1 cellular context compared by ENCODE assay signal in genomic region chr11:74018331-74019005, GRCh38.
TF ChIP-seq lines count a peak whose summit lies in the region.

No MANE protein-coding gene starts in this region.

TF ChIP-seq in HepG2, 621 proteins besides CTCF, POLR2A, EP300 and RAD21 (continued from another document and continues in another):
- TF ChIP-seq, protein P1, sequence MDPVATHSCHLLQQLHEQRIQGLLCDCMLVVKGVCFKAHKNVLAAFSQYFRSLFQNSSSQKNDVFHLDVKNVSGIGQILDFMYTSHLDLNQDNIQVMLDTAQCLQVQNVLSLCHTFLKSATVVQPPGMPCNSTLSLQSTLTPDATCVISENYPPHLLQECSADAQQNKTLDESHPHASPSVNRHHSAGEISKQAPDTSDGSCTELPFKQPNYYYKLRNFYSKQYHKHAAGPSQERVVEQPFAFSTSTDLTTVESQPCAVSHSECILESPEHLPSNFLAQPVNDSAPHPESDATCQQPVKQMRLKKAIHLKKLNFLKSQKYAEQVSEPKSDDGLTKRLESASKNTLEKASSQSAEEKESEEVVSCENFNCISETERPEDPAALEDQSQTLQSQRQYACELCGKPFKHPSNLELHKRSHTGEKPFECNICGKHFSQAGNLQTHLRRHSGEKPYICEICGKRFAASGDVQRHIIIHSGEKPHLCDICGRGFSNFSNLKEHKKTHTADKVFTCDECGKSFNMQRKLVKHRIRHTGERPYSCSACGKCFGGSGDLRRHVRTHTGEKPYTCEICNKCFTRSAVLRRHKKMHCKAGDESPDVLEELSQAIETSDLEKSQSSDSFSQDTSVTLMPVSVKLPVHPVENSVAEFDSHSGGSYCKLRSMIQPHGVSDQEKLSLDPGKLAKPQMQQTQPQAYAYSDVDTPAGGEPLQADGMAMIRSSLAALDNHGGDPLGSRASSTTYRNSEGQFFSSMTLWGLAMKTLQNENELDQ (CRISPR knock-in tag; IDR thresholded peaks at IDR 0.05; ENCODE audit: borderline replicate concordance) = no peak
- no peak for TF ChIP-seq ZSCAN31 (CRISPR knock-in tag; IDR thresholded peaks at IDR 0.05; ENCODE audit: low read depth)
- TF ChIP-seq, protein P2, sequence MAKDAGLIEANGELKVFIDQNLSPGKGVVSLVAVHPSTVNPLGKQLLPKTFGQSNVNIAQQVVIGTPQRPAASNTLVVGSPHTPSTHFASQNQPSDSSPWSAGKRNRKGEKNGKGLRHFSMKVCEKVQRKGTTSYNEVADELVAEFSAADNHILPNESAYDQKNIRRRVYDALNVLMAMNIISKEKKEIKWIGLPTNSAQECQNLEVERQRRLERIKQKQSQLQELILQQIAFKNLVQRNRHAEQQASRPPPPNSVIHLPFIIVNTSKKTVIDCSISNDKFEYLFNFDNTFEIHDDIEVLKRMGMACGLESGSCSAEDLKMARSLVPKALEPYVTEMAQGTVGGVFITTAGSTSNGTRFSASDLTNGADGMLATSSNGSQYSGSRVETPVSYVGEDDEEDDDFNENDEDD (CRISPR knock-in tag; IDR thresholded peaks at IDR 0.05; ENCODE audit: borderline replicate concordance) = no peak
- no peak for TF ChIP-seq HMG20B (CRISPR knock-in tag; conservative IDR thresholded peaks at IDR 0.05)
- TF ChIP-seq TARDBP (CRISPR knock-in tag; IDR thresholded peaks at IDR 0.05) = peak; percentile 69; the same call in 1 of the 2 replicates
- peak; percentile 78 for TF ChIP-seq SAP130 (CRISPR knock-in tag; IDR thresholded peaks at IDR 0.05; ENCODE audit: low read depth)
- no peak for TF ChIP-seq ZNF703 (CRISPR knock-in tag; IDR thresholded peaks at IDR 0.05; ENCODE audit: borderline replicate concordance)
- no peak for TF ChIP-seq ZNF281 (CRISPR knock-in tag; IDR thresholded peaks at IDR 0.05; ENCODE audit: borderline replicate concordance)
- no peak for TF ChIP-seq TCF7 (IDR thresholded peaks at IDR 0.05; ENCODE audit: low read depth)
- TF ChIP-seq, protein P3, sequence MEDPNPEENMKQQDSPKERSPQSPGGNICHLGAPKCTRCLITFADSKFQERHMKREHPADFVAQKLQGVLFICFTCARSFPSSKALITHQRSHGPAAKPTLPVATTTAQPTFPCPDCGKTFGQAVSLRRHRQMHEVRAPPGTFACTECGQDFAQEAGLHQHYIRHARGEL (CRISPR knock-in tag; IDR thresholded peaks at IDR 0.05) = no peak
- no peak for TF ChIP-seq ZNF296 (CRISPR knock-in tag; conservative IDR thresholded peaks at IDR 0.05)
- TF ChIP-seq IRF2 (CRISPR knock-in tag; IDR thresholded peaks at IDR 0.05) = peak; percentile 92; the same call in 1 of the 2 replicates
- TF ChIP-seq CHD2 (IDR thresholded peaks at IDR 0.05; ENCODE audit: low read depth, low read length) = no peak
- no peak for TF ChIP-seq EHMT2 (IDR thresholded peaks at IDR 0.05; ENCODE audit: borderline replicate concordance, low read depth, low read length)
- TF ChIP-seq ZFX (CRISPR knock-in tag; IDR thresholded peaks at IDR 0.05; ENCODE audit: low read depth) = peak; percentile 78
- TF ChIP-seq, protein P4, sequence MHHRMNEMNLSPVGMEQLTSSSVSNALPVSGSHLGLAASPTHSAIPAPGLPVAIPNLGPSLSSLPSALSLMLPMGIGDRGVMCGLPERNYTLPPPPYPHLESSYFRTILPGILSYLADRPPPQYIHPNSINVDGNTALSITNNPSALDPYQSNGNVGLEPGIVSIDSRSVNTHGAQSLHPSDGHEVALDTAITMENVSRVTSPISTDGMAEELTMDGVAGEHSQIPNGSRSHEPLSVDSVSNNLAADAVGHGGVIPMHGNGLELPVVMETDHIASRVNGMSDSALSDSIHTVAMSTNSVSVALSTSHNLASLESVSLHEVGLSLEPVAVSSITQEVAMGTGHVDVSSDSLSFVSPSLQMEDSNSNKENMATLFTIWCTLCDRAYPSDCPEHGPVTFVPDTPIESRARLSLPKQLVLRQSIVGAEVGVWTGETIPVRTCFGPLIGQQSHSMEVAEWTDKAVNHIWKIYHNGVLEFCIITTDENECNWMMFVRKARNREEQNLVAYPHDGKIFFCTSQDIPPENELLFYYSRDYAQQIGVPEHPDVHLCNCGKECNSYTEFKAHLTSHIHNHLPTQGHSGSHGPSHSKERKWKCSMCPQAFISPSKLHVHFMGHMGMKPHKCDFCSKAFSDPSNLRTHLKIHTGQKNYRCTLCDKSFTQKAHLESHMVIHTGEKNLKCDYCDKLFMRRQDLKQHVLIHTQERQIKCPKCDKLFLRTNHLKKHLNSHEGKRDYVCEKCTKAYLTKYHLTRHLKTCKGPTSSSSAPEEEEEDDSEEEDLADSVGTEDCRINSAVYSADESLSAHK (CRISPR knock-in tag; IDR thresholded peaks at IDR 0.05; ENCODE audit: borderline replicate concordance) = no peak
- no peak for TF ChIP-seq GPBP1L1 (CRISPR knock-in tag; IDR thresholded peaks at IDR 0.05)
- TF ChIP-seq ZSCAN30 (CRISPR knock-in tag; IDR thresholded peaks at IDR 0.05) = no peak
- no peak for TF ChIP-seq SP1 (IDR thresholded peaks at IDR 0.05)
- TF ChIP-seq SP1 (CRISPR knock-in tag; IDR thresholded peaks at IDR 0.05) = no peak
- TF ChIP-seq ZNF33B (CRISPR knock-in tag; IDR thresholded peaks at IDR 0.05) = no peak
- 0 out of 2 replicates have a peak, but pooled peaks have one; percentile 11 for TF ChIP-seq HIVEP1 (CRISPR knock-in tag; IDR thresholded peaks at IDR 0.05)
- TF ChIP-seq DNMT3B (CRISPR knock-in tag; conservative IDR thresholded peaks at IDR 0.05) = no peak
- TF ChIP-seq ZNF792 (CRISPR knock-in tag; IDR thresholded peaks at IDR 0.05) = 0 out of 2 replicates have a peak, but pooled peaks have one; percentile 56
- 0 out of 2 replicates have a peak, but pooled peaks have one; percentile 57 for TF ChIP-seq ELF4 (CRISPR knock-in tag; IDR thresholded peaks at IDR 0.05; ENCODE audit: borderline replicate concordance)
- TF ChIP-seq ZNF614 (CRISPR knock-in tag; IDR thresholded peaks at IDR 0.05; ENCODE audit: borderline replicate concordance) = no peak
- TF ChIP-seq PHF8 (CRISPR knock-in tag; IDR thresholded peaks at IDR 0.05) = peak; percentile 57
- TF ChIP-seq ZNF431 (CRISPR knock-in tag; IDR thresholded peaks at IDR 0.05; ENCODE audit: borderline replicate concordance, low read depth) = no peak
- no peak for TF ChIP-seq ZNF776 (CRISPR knock-in tag; IDR thresholded peaks at IDR 0.05)
- TF ChIP-seq KAT2B (IDR thresholded peaks at IDR 0.05; ENCODE audit: borderline replicate concordance, low read depth, low read length) = no peak
- no peak for TF ChIP-seq SMARCE1 (IDR thresholded peaks at IDR 0.05; ENCODE audit: borderline replicate concordance)
- TF ChIP-seq, protein P5, sequence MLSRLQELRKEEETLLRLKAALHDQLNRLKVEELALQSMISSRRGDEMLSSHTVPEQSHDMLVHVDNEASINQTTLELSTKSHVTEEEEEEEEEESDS (CRISPR knock-in tag; IDR thresholded peaks at IDR 0.05; ENCODE audit: borderline replicate concordance) = no peak
- TF ChIP-seq HOXD1 (CRISPR knock-in tag; IDR thresholded peaks at IDR 0.05) = no peak
- TF ChIP-seq TEAD3 (CRISPR knock-in tag; optimal IDR thresholded peaks at IDR 0.05; ENCODE audit: borderline replicate concordance) = no peak
- TF ChIP-seq PHF5A (CRISPR knock-in tag; IDR thresholded peaks at IDR 0.05; ENCODE audit: low read depth, unreplicated experiment) = no peak
- TF ChIP-seq ZNF235 (CRISPR knock-in tag; IDR thresholded peaks at IDR 0.05; ENCODE audit: borderline replicate concordance) = no peak
- TF ChIP-seq ZNF160 (CRISPR knock-in tag; IDR thresholded peaks at IDR 0.05) = no peak
- TF ChIP-seq, protein P6, sequence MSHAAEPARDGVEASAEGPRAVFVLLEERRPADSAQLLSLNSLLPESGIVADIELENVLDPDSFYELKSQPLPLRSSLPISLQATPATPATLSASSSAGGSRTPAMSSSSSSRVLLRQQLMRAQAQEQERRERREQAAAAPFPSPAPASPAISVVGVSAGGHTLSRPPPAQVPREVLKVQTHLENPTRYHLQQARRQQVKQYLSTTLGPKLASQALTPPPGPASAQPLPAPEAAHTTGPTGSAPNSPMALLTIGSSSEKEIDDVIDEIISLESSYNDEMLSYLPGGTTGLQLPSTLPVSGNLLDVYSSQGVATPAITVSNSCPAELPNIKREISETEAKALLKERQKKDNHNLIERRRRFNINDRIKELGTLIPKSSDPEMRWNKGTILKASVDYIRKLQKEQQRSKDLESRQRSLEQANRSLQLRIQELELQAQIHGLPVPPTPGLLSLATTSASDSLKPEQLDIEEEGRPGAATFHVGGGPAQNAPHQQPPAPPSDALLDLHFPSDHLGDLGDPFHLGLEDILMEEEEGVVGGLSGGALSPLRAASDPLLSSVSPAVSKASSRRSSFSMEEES (CRISPR knock-in tag; IDR thresholded peaks at IDR 0.05) = no peak
- no peak for TF ChIP-seq TCF12 (IDR thresholded peaks at IDR 0.05)
- no peak for TF ChIP-seq TCF12 (CRISPR knock-in tag; IDR thresholded peaks at IDR 0.05)
- TF ChIP-seq ZNF557 (CRISPR knock-in tag; IDR thresholded peaks at IDR 0.05) = no peak
- TF ChIP-seq ZNF101 (CRISPR knock-in tag; IDR thresholded peaks at IDR 0.05; ENCODE audit: borderline replicate concordance, low read depth) = no peak
- TF ChIP-seq, protein P7, sequence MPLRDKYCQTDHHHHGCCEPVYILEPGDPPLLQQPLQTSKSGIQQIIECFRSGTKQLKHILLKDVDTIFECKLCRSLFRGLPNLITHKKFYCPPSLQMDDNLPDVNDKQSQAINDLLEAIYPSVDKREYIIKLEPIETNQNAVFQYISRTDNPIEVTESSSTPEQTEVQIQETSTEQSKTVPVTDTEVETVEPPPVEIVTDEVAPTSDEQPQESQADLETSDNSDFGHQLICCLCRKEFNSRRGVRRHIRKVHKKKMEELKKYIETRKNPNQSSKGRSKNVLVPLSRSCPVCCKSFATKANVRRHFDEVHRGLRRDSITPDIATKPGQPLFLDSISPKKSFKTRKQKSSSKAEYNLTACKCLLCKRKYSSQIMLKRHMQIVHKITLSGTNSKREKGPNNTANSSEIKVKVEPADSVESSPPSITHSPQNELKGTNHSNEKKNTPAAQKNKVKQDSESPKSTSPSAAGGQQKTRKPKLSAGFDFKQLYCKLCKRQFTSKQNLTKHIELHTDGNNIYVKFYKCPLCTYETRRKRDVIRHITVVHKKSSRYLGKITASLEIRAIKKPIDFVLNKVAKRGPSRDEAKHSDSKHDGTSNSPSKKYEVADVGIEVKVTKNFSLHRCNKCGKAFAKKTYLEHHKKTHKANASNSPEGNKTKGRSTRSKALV (CRISPR knock-in tag; IDR thresholded peaks at IDR 0.05) = 0 out of 2 replicates have a peak, but pooled peaks have one; percentile 47
- TF ChIP-seq ZNF33A (CRISPR knock-in tag; IDR thresholded peaks at IDR 0.05; ENCODE audit: borderline replicate concordance) = peak; percentile 54; the same call in 1 of the 2 replicates
- TF ChIP-seq ZNF556 (CRISPR knock-in tag; IDR thresholded peaks at IDR 0.05; ENCODE audit: borderline replicate concordance) = no peak
- TF ChIP-seq JUN (CRISPR knock-in tag; IDR thresholded peaks at IDR 0.05) = no peak
- TF ChIP-seq BHLHE40 (IDR thresholded peaks at IDR 0.05; ENCODE audit: low read length) = no peak
- TF ChIP-seq HNRNPUL1 (IDR thresholded peaks at IDR 0.05; ENCODE audit: low read depth, low read length) = no peak
- no peak for TF ChIP-seq ZBTB39 (CRISPR knock-in tag; IDR thresholded peaks at IDR 0.05)
- no peak for TF ChIP-seq SMYD3 (CRISPR knock-in tag; IDR thresholded peaks at IDR 0.05)
- peak; percentile 41; the same call in 1 of the 2 replicates for TF ChIP-seq TAF1 (CRISPR knock-in tag; IDR thresholded peaks at IDR 0.05)
- no peak for TF ChIP-seq ZNF207 (IDR thresholded peaks at IDR 0.05; ENCODE audit: borderline replicate concordance)
- no peak for TF ChIP-seq ZBTB3 (CRISPR knock-in tag; IDR thresholded peaks at IDR 0.05; ENCODE audit: borderline replicate concordance, low read depth)
- TF ChIP-seq ZNF672 (CRISPR knock-in tag; IDR thresholded peaks at IDR 0.05) = no peak
